ENCODE assay signal across 10 cellular contexts in the genomic region with DNA sequence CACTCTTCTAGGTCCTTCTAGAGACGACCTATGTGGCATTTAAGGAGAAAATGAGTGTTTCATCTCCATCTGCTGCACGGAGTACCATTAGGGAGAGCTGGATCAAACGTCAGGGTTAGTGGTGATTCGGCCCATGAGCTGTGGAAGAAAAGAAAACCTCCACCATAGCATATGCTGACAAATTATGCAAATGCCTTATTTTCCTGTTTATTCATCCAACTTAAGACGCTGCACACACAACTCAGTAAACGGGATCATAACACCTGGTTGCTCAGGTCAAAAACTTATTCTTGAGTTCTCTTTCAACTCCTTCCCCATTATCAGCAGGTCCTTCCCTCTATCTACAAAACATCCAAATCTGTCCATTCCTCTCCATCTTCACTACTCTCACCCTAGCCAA. TPM values are rescaled to one million over a fixed set of nuclear protein-coding genes. Genes with fewer than 3 reads are reported as not detected.
DNase-seq lines count a peak whose midpoint lies in the region; ATAC-seq and TF ChIP-seq lines count a peak whose summit lies in the region.
"Had no signal": no experiment of that assay in that cellular context is flagged by ENCODE, and none has a peak within 500 bp of the region (broad histone marks: within the 10 kb centered on the region; RNA-seq: fewer than 3 reads in every experiment).

No MANE protein-coding gene starts in this region.

- no peak overlapping the region for H3K27ac Mint-ChIP-seq in activated T-helper 1 cell treated with anti-CD3 and anti-CD28 coated beads, Interleukin-12 subunit alpha, Interleukin-12 subunit beta, Interleukin-2, Interleukin-4 antibody, amounts not matched to agents 30 ng/mL and 10 ng/mL and 1 ng/mL, durations not matched to agents 14 hours and 24 hours and 36 hours

- no peaks in the 10 kb centered on the region for H3K9me3 ChIP-seq in BE2C
- no peaks in the 10 kb centered on the region for H3K9me3 ChIP-seq in HEK293 (ENCODE audit: control insufficient read depth, insufficient read depth, low read depth, low read length)
- no peaks in the 10 kb centered on the region for H3K9me3 ChIP-seq in mucosa of rectum (ENCODE audit: control insufficient read depth in 2 of 2, low read length in 2 of 2)
- H3K9me3 ChIP-seq: transverse colon had no signal

- peaks cover 10% of the 10 kb centered on the region for H3K27me3 Mint-ChIP-seq in activated T-helper 1 cell treated with anti-CD3 and anti-CD28 coated beads, Interleukin-12 subunit alpha, Interleukin-12 subunit beta, Interleukin-2, Interleukin-4 antibody, amounts not matched to agents 30 ng/mL and 10 ng/mL and 1 ng/mL, durations not matched to agents 14 hours and 24 hours and 36 hours (ENCODE audit: insufficient read depth)

- H3K27ac ChIP-seq in HEK293 (ENCODE audit: extremely low read depth, low read depth, low read length), result no peak overlapping the region
- no peak overlapping the region for H3K27ac ChIP-seq in mucosa of rectum (ENCODE audit: low read depth in 2 of 2, low read length in 2 of 2)
- H3K27ac ChIP-seq in coronary artery, result no peak overlapping the region

- no peak for TF ChIP-seq CTCF in BE2C (IDR thresholded peaks at IDR 0.05; ENCODE audit: low read depth, low read length)
- TF ChIP-seq CTCF in HEK293 (tag by site-specific recombination; IDR thresholded peaks at IDR 0.05), result no peak
- no peak for TF ChIP-seq CTCF in coronary artery (IDR thresholded peaks at IDR 0.05)

- no peaks in the 10 kb centered on the region for H3K9me3 Mint-ChIP-seq in activated T-helper 1 cell treated with anti-CD3 and anti-CD28 coated beads, Interleukin-12 subunit alpha, Interleukin-12 subunit beta, Interleukin-2, Interleukin-4 antibody, amounts not matched to agents 30 ng/mL and 10 ng/mL and 1 ng/mL, durations not matched to agents 14 hours and 24 hours and 36 hours

- H3K4me3 Mint-ChIP-seq in activated T-helper 1 cell treated with anti-CD3 and anti-CD28 coated beads, Interleukin-12 subunit alpha, Interleukin-12 subunit beta, Interleukin-2, Interleukin-4 antibody, amounts not matched to agents 30 ng/mL and 10 ng/mL and 1 ng/mL, durations not matched to agents 14 hours and 24 hours and 36 hours, result peak overlapping the region; percentile 92

- H3K36me3 Mint-ChIP-seq in activated T-helper 1 cell treated with anti-CD3 and anti-CD28 coated beads, Interleukin-12 subunit alpha, Interleukin-12 subunit beta, Interleukin-2, Interleukin-4 antibody, amounts not matched to agents 30 ng/mL and 10 ng/mL and 1 ng/mL, durations not matched to agents 14 hours and 24 hours and 36 hours (ENCODE audit: low read depth), result peaks cover 2% of the 10 kb centered on the region

- intact Hi-C loops in activated T-helper 1 cell treated with anti-CD3 and anti-CD28 coated beads, Interleukin-12 subunit alpha, Interleukin-12 subunit beta, Interleukin-2, Interleukin-4 antibody, amounts not matched to agents 30 ng/mL and 10 ng/mL and 1 ng/mL, durations not matched to agents 14 hours and 24 hours and 36 hours (cut with micrococcal nuclease), result loop anchor here (1.0 to 5.0 kb wide), 4 partner anchors 54 to 366 kb away; partner anchors contain the start of genes CDR2, POLR3E and UQCRC2

- H3K4me1 ChIP-seq in BE2C (no peaks in the 10 kb centered on the region; the same call in 1 of the 2 replicates), HEK293 (ENCODE audit: control insufficient read depth, insufficient read depth, low read length) (peaks cover 4% of the 10 kb centered on the region), mucosa of rectum (ENCODE audit: control insufficient read depth in 2 of 2, insufficient read depth in 2 of 2, low read length in 2 of 2) (peaks cover 11 to 15% of the 10 kb centered on the region in 2 donors)

- H3K4me1 Mint-ChIP-seq in activated T-helper 1 cell treated with anti-CD3 and anti-CD28 coated beads, Interleukin-12 subunit alpha, Interleukin-12 subunit beta, Interleukin-2, Interleukin-4 antibody, amounts not matched to agents 30 ng/mL and 10 ng/mL and 1 ng/mL, durations not matched to agents 14 hours and 24 hours and 36 hours (ENCODE audit: low read depth), result peaks cover 39% of the 10 kb centered on the region

- POLR2A ChIA-PET in HEK293 (lab: Yijun Ruan, JAX), result interaction anchor here (0.7 kb wide), 1 partner anchor 16 kb away, joined by 3 read pairs; no protein-coding TSS in a partner anchor

- no peaks in the 10 kb centered on the region for H3K27me3 ChIP-seq in BE2C
- no peaks in the 10 kb centered on the region for H3K27me3 ChIP-seq in mucosa of rectum (ENCODE audit: control insufficient read depth in 2 of 2, insufficient read depth in 2 of 2, low read length in 2 of 2)
- H3K27me3 ChIP-seq: transverse colon had no signal

- ATAC-seq in GM18909 (IDR thresholded peaks at IDR 0.05; ENCODE audit: poor library complexity, unreplicated experiment), result no peak
- no peak for ATAC-seq in HG03457 (IDR thresholded peaks at IDR 0.05; ENCODE audit: unreplicated experiment)

- DNase-seq in BE2C, result no peak
- no peak for DNase-seq in activated T-helper 1 cell treated with anti-CD3 and anti-CD28 coated beads, Interleukin-12 subunit alpha, Interleukin-12 subunit beta, Interleukin-2, Interleukin-4 antibody, amounts not matched to agents 30 ng/mL and 10 ng/mL and 1 ng/mL, durations not matched to agents 14 hours and 24 hours and 36 hours (ENCODE audit: low spot score)
- DNase-seq in coronary artery (ENCODE audit: low spot score), result no peak
- no peak for DNase-seq in SW 1271 (lab: John Stamatoyannopoulos, UW)
- DNase-seq: transverse colon had no signal

- H3K4me3 ChIP-seq in BE2C (ENCODE audit: low read depth, low read length) (peak overlapping the region; percentile 75), HEK293 (ENCODE audit: low read depth, low read length) (no peak overlapping the region), mucosa of rectum (ENCODE audit: low read length in 2 of 2) (peak overlapping the region; percentile 81 to 82), coronary artery (no peak overlapping the region)

- CTCF ChIA-PET in HEK293 (lab: Yijun Ruan, JAX), result interaction anchor here (0.6 to 20.3 kb wide), 3 partner anchors 50 to 182 kb away, joined by 3 to 302 read pairs (median 66); no protein-coding TSS in a partner anchor

- H3K9ac ChIP-seq in mucosa of rectum (ENCODE audit: low read depth in 1 of 2, low read length in 2 of 2), result no peak overlapping the region

- H3K36me3 ChIP-seq in BE2C (no peaks in the 10 kb centered on the region), HEK293 (ENCODE audit: control insufficient read depth in 2 of 2, insufficient read depth in 1 of 2, low read length in 2 of 2) (no peaks in the 10 kb centered on the region), mucosa of rectum (ENCODE audit: control insufficient read depth in 2 of 2, insufficient read depth in 2 of 2, low read length in 2 of 2) (no peaks in the 10 kb centered on the region)
- H3K36me3 ChIP-seq: transverse colon had no signal

TF ChIP-seq in HEK293, 187 proteins besides CTCF, POLR2A, EP300 and RAD21:
- TF ChIP-seq ZNF366 (tag by site-specific recombination; conservative IDR thresholded peaks at IDR 0.05) (peak; percentile 60; the same call in 1 of the 2 replicates), ZNF2 (tag by site-specific recombination; IDR thresholded peaks at IDR 0.05) (no peak), ZNF621 (tag by site-specific recombination; IDR thresholded peaks at IDR 0.05) (no peak), HOXA7 (CRISPR knock-in tag; IDR thresholded peaks at IDR 0.05; ENCODE audit: borderline replicate concordance) (no peak)

RNA-seq across cellular contexts. Expression of gene MOSMO, which starts 1.3 kb away (rescaled TPM):
- polyA plus RNA-seq in BE2C (2012; ENCODE audit: insufficient read depth, insufficient read length, low read depth), result 10.7 TPM
- total RNA-seq in activated T-helper 1 cell treated with anti-CD3 and anti-CD28 coated beads, Interleukin-12 subunit alpha, Interleukin-12 subunit beta, Interleukin-2, Interleukin-4 antibody, amounts not matched to agents 30 ng/mL and 10 ng/mL and 1 ng/mL, durations not matched to agents 14 hours and 24 hours and 36 hours, result 12.7 and 16.3 TPM in 2 replicates

RNA-seq across cellular contexts. Expression of gene PDZD9, which starts 5.7 kb away (rescaled TPM):
- polyA plus RNA-seq in BE2C (2012; ENCODE audit: insufficient read depth, insufficient read length, low read depth), result not detected
- not detected in 2 replicates for total RNA-seq in activated T-helper 1 cell treated with anti-CD3 and anti-CD28 coated beads, Interleukin-12 subunit alpha, Interleukin-12 subunit beta, Interleukin-2, Interleukin-4 antibody, amounts not matched to agents 30 ng/mL and 10 ng/mL and 1 ng/mL, durations not matched to agents 14 hours and 24 hours and 36 hours
- total RNA-seq: mucosa of gallbladder, transverse colon had no signal

RNA-seq across cellular contexts. Expression of gene UQCRC2, which starts 53.5 kb away (rescaled TPM):
- polyA plus RNA-seq in BE2C (2012; ENCODE audit: insufficient read depth, insufficient read length, low read depth), result 341 TPM
- total RNA-seq in activated T-helper 1 cell treated with anti-CD3 and anti-CD28 coated beads, Interleukin-12 subunit alpha, Interleukin-12 subunit beta, Interleukin-2, Interleukin-4 antibody, amounts not matched to agents 30 ng/mL and 10 ng/mL and 1 ng/mL, durations not matched to agents 14 hours and 24 hours and 36 hours, result 235 and 260 TPM in 2 replicates

Comparison
In these comparisons a context has a peak if more than half of its experiments do, and no peak if none do; other contexts are left out.
1. H3K4me3 ChIP-seq: peak in BE2C (single experiment) and mucosa of rectum (2 of 2); none in HEK293 (single experiment) and coronary artery (single experiment).